8 cellular contexts compared by ENCODE assay signal in genomic region chr13:99432637-99433542, GRCh38.
DNase-seq lines count a peak whose midpoint lies in the region; ATAC-seq and TF ChIP-seq lines count a peak whose summit lies in the region.

No MANE protein-coding gene starts in this region.

- CTCF ChIA-PET in PC-9 (lab: Charles Lee) = interaction anchor here (0.6 kb wide), 1 partner anchor 256 kb away, joined by 7 read pairs; no protein-coding TSS in a partner anchor

- H3K9me3 ChIP-seq in PC-9 (ENCODE audit: insufficient read depth, low read depth) (no peaks in the 10 kb centered on the region), gastroesophageal sphincter (no peaks in the 10 kb centered on the region), upper lobe of left lung (no peaks in the 10 kb centered on the region)

- peak overlapping the region; percentile 47 for H3K4me3 ChIP-seq in PC-9
- peak overlapping the region in 1 of 2 donors; percentile 16 for H3K4me3 ChIP-seq in gastroesophageal sphincter
- peak overlapping the region in 3 of 4 donors; percentile 7 to 33 (median 23) for H3K4me3 ChIP-seq in upper lobe of left lung

- POLR2A ChIA-PET in PC-9 (lab: Charles Lee; ENCODE audit: unreplicated experiment) = no interaction called here

- H3K4me1 ChIP-seq in PC-9 (replicated peaks; ENCODE audit: insufficient read depth) (peaks cover 23% of the 10 kb centered on the region), gastroesophageal sphincter (peaks cover 0 to 8% (median 0%) of the 10 kb centered on the region in 3 donors), upper lobe of left lung (peaks cover 22 to 27% (median 22%) of the 10 kb centered on the region in 4 donors)

- TF ChIP-seq POLR2A in gastroesophageal sphincter (IDR thresholded peaks at IDR 0.05) = no peak
- TF ChIP-seq POLR2A in upper lobe of left lung (IDR thresholded peaks at IDR 0.05) = peak in 1 of 4 donors; percentile 46

- H2AFZ ChIP-seq in PC-9 = peak overlapping the region; percentile 68

- peaks cover 22% of the 10 kb centered on the region for H3F3A ChIP-seq in PC-9 (ENCODE audit: insufficient read depth, low read depth)

- H3K36me3 ChIP-seq in PC-9 (ENCODE audit: low read depth) (no peaks in the 10 kb centered on the region), gastroesophageal sphincter (no peaks in the 10 kb centered on the region), upper lobe of left lung (no peaks in the 10 kb centered on the region)

- peak; percentile 55 to 86 for DNase-seq in PC-9
- peak; percentile 53 to 76 for DNase-seq in activated T-helper 1 cell treated with anti-CD3 and anti-CD28 coated beads, Interleukin-2, amount 50 U/mL, for 16 hours (ENCODE audit: low read depth in 1 of 2, low spot score in 1 of 2)
- peak; percentile 94 for DNase-seq in posterior vena cava (ENCODE audit: low spot score)
- DNase-seq in upper lobe of left lung = peak in 1 of 2 donors; percentile 78
- DNase-seq in NCI-H1694 (lab: John Stamatoyannopoulos, UW) = no peak

- no peak for TF ChIP-seq EP300 in gastroesophageal sphincter (IDR thresholded peaks at IDR 0.05)
- peak in 1 of 4 donors; percentile 16 for TF ChIP-seq EP300 in upper lobe of left lung (IDR thresholded peaks at IDR 0.05)

- intact Hi-C loops in PC-9 (cut with micrococcal nuclease; ENCODE audit: unreplicated experiment) (no loop called here), posterior vena cava (cut with DNase I) (loop anchor here in 1 of 2 donors (5.0 kb wide), 1 partner anchor 156 kb away; no protein-coding TSS in a partner anchor)

- H3K27ac ChIP-seq in PC-9 (peak overlapping the region; percentile 62), gastroesophageal sphincter (peak overlapping the region in 2 of 4 donors; percentile 31 to 51), upper lobe of left lung (peak overlapping the region; percentile 49 to 68 (median 56))

- BruUV-seq in PC-9 (replicated peaks; lab: Mats Ljungman, UMichigan) = no TSS peak

- no peak for TF ChIP-seq CTCF in PC-9 (conservative IDR thresholded peaks at IDR 0.05)
- no peak for TF ChIP-seq CTCF in gastroesophageal sphincter (IDR thresholded peaks at IDR 0.05)
- peak in 1 of 6 experiments; percentile 35 for TF ChIP-seq CTCF in upper lobe of left lung (IDR thresholded peaks at IDR 0.05)

- 10 to 83% methylated on average over 1 to 2 of the region's 23 CpGs for WGBS in gastroesophageal sphincter (ENCODE audit: low coverage in 1 of 2), 2 donors
- WGBS in upper lobe of left lung, 2 donors = 22 to 51% methylated on average over 6 to 23 of the region's 23 CpGs

- H3K27me3 ChIP-seq in PC-9 (ENCODE audit: insufficient read depth, low read depth) (peaks cover 5% of the 10 kb centered on the region; the same call in 1 of the 2 replicates), gastroesophageal sphincter (no peaks in the 10 kb centered on the region), upper lobe of left lung (no peaks in the 10 kb centered on the region)

- H3K9me2 ChIP-seq in PC-9 (ENCODE audit: insufficient read depth) = no peaks in the 10 kb centered on the region

- H3K4me2 ChIP-seq in PC-9 = peak overlapping the region; percentile 81

- ATAC-seq in GM18511 (IDR thresholded peaks at IDR 0.05; ENCODE audit: unreplicated experiment) (peak; percentile 71), HG02943 (IDR thresholded peaks at IDR 0.05; ENCODE audit: low read depth, unreplicated experiment) (peak; percentile 49), gastroesophageal sphincter (peak; percentile 67), upper lobe of left lung (ENCODE audit: low FRiP score in 2 of 2) (peak; percentile 15 to 77)

- no peaks in the 10 kb centered on the region for H4K20me1 ChIP-seq in PC-9 (ENCODE audit: insufficient read depth)

- no peaks in the 10 kb centered on the region for H3K79me2 ChIP-seq in PC-9 (ENCODE audit: low read depth)
